2 cellular contexts compared by ENCODE assay signal in genomic region chr10:70915806-70916205, GRCh38.
TF ChIP-seq lines count a peak whose summit lies in the region.

No MANE protein-coding gene starts in this region.

TF ChIP-seq in K562, 482 proteins besides CTCF, POLR2A, EP300 and RAD21:
- TF ChIP-seq NR2C2 (CRISPR knock-in tag; IDR thresholded peaks at IDR 0.05) (no peak), NR2C2 (tag; IDR thresholded peaks at IDR 0.05) (peak; percentile 82), GABPA (tag; conservative IDR thresholded peaks at IDR 0.05; ENCODE audit: low read depth) (peak; percentile 63), MAX (CRISPR knock-in tag; IDR thresholded peaks at IDR 0.05) (no peak), SRSF1 (IDR thresholded peaks at IDR 0.05; ENCODE audit: low read depth, low read length) (no peak), TFE3 (CRISPR knock-in tag; IDR thresholded peaks at IDR 0.05) (no peak), LARP7 (IDR thresholded peaks at IDR 0.05) (no peak), ZNF384 (IDR thresholded peaks at IDR 0.05; ENCODE audit: low read depth, low read length) (no peak), CEBPB (tag; IDR thresholded peaks at IDR 0.05) (no peak), FOXJ3 (CRISPR knock-in tag; IDR thresholded peaks at IDR 0.05) (no peak), ZBTB40 (IDR thresholded peaks at IDR 0.05) (peak; percentile 75), ZBTB40 (CRISPR knock-in tag; IDR thresholded peaks at IDR 0.05) (no peak), NR2C1 (IDR thresholded peaks at IDR 0.05) (peak; percentile 85), NR2C1 (tag; IDR thresholded peaks at IDR 0.05) (peak; percentile 93), ZC3H4 (CRISPR knock-in tag; IDR thresholded peaks at IDR 0.05; ENCODE audit: borderline replicate concordance) (no peak), BMI1 (IDR thresholded peaks at IDR 0.05; ENCODE audit: low read length) (no peak)

TF ChIP-seq in HepG2, 621 proteins besides CTCF, POLR2A, EP300 and RAD21:
- TF ChIP-seq GABPA (IDR thresholded peaks at IDR 0.05; ENCODE audit: low read depth, low read length): no peak
- TF ChIP-seq GABPA (CRISPR knock-in tag; IDR thresholded peaks at IDR 0.05; ENCODE audit: low read depth): peak; percentile 72
- peak; percentile 66; the same call in 1 of the 2 replicates for TF ChIP-seq NR2C2 (CRISPR knock-in tag; IDR thresholded peaks at IDR 0.05; ENCODE audit: borderline replicate concordance)
- no peak for TF ChIP-seq ZNF792 (CRISPR knock-in tag; IDR thresholded peaks at IDR 0.05)
- TF ChIP-seq KDM5A (IDR thresholded peaks at IDR 0.05; ENCODE audit: borderline replicate concordance, low read length): no peak
- no peak for TF ChIP-seq ZNF296 (CRISPR knock-in tag; conservative IDR thresholded peaks at IDR 0.05)
- no peak for TF ChIP-seq STAT5B (CRISPR knock-in tag; IDR thresholded peaks at IDR 0.05)
- TF ChIP-seq SP4 (CRISPR knock-in tag; IDR thresholded peaks at IDR 0.05): no peak
- no peak for TF ChIP-seq ZNF543 (CRISPR knock-in tag; IDR thresholded peaks at IDR 0.05)
